Comparison of ENCODE assay signal across 23 cellular contexts in genomic region chr5:51889703-51890102, GRCh38.
"Had no signal": no experiment of that assay in that cellular context is flagged by ENCODE, and none has a peak within 500 bp of the region (broad histone marks: within the 10 kb centered on the region; RNA-seq: fewer than 3 reads in every experiment).

No MANE protein-coding gene starts in this region.

- DNase-seq: activated CD4-positive, alpha-beta T cell treated with anti-CD3 and anti-CD28 coated beads for 4 hours; activated CD8-positive, alpha-beta memory T cell treated with anti-CD3 and anti-CD28 coated beads, Interleukin-2, amount 50 U/mL, for 4 hours; activated CD8-positive, alpha-beta T cell treated with anti-CD3 and anti-CD28 coated beads for 36 hours; activated gamma-delta T cell treated with Interleukin-2 at 50 U/mL for 16 hours; activated naive CD4-positive, alpha-beta T cell treated with anti-CD3 and anti-CD28 coated beads, Interleukin-2, amount 10 ng/mL, durations not matched to agents 7 days and 5 days; activated naive CD8-positive, alpha-beta T cell treated with anti-CD3 and anti-CD28 coated beads for 36 hours; activated T-cell treated with anti-CD3 and anti-CD28 coated beads, Interleukin-2, amount 50 U/mL, for 72 hours; brain microvascular endothelial cell; cerebellar nuclear complex; IMR-90; Kasumi-1; KBM-7; NCI-H1048; NCI-H1436 treated with DMSO at 0.1 percent for 48 hours; NCI-H1930; NCI-H2107; NCI-H524; NK-92 treated with Interleukin-12 subunit alpha and Interleukin-12 subunit beta, amount 100 ng/mL, for 24 hours; OCI-M1; RPMI8226 had no signal

- ATAC-seq: activated CD4-positive, CD25-positive, alpha-beta regulatory T cell treated with anti-CD3 and anti-CD28 coated beads, Interleukin-2, amount 50 U/mL, for 24 hours; activated CD8-positive, alpha-beta T cell treated with anti-CD3 and anti-CD28 coated beads for 36 hours; activated T-cell treated with anti-CD3 and anti-CD28 coated beads, Interleukin-2, amount 50 U/mL, for 72 hours; Panc1; Right ventricle myocardium inferior had no signal
